Comparison of ENCODE assay signal across 18 cellular contexts in the genomic region with DNA sequence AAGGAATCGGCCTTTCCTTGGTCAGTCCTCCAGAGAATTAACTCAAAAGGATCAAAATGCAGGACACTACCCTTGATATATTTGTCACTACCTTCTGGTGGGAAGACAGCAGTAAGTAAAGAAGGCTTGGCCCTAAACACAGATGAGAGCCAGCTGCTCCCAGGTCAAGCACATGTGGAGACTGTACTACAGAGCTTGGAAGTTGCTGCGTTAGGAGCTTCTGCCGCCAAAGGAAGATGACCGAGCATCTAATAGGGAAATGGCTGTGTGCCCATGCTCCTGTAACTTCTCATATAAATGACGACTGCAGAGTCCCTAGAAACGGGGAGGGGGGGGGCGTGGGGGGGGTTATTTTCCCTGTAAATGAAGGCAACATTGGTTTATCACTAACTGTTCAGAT. TPM values are rescaled to one million over a fixed set of nuclear protein-coding genes. Genes with fewer than 3 reads are reported as not detected.
DNase-seq lines count a peak whose midpoint lies in the region; ATAC-seq, FAIRE-seq and TF ChIP-seq lines count a peak whose summit lies in the region.
"Had no signal": no experiment of that assay in that cellular context is flagged by ENCODE, and none has a peak within 500 bp of the region (broad histone marks: within the 10 kb centered on the region; RNA-seq: fewer than 3 reads in every experiment).

No MANE protein-coding gene starts in this region.

- H3K27ac ChIP-seq in liver (ENCODE audit: low read depth in 1 of 2, low read length in 2 of 2) (peak overlapping the region; percentile 70 to 72), HepG2 (ENCODE audit: extremely low read length, insufficient read depth, low read length) (no peak overlapping the region), gastroesophageal sphincter (peak overlapping the region in 3 of 4 donors; percentile 17 to 38 (median 31)), vagina (peak overlapping the region; percentile 42)

- TF ChIP-seq POLR2A in HepG2 (IDR thresholded peaks at IDR 0.05; ENCODE audit: insufficient read depth in 1 of 2, low read depth in 2 of 2, low read length in 2 of 2) (no peak), gastroesophageal sphincter (IDR thresholded peaks at IDR 0.05) (no peak), vagina (IDR thresholded peaks at IDR 0.05) (no peak)

- no peaks in the 10 kb centered on the region for H3K27me3 Mint-ChIP-seq in nephron (ENCODE audit: low read depth)

- TF ChIP-seq EP300 in HepG2 (IDR thresholded peaks at IDR 0.05; ENCODE audit: low read depth in 2 of 2, low read length in 2 of 2): no peak
- no peak for TF ChIP-seq EP300 in HepG2 (CRISPR knock-in tag; IDR thresholded peaks at IDR 0.05; ENCODE audit: borderline replicate concordance)
- TF ChIP-seq EP300 in gastroesophageal sphincter (IDR thresholded peaks at IDR 0.05): no peak

- no peak overlapping the region for H3K4me3 ChIP-seq in liver (ENCODE audit: low read depth in 1 of 3, low read length in 3 of 3)
- H3K4me3 ChIP-seq in HepG2 (replicated peaks in 1 of 3; ENCODE audit: insufficient read depth in 1 of 3, low read depth in 2 of 3, low read length in 3 of 3): no peak overlapping the region
- no peak overlapping the region for H3K4me3 ChIP-seq in gastroesophageal sphincter
- H3K4me3 ChIP-seq in vagina: no peak overlapping the region
- H3K4me3 ChIP-seq: GM12878, MG63 had no signal

- in situ Hi-C loops in HepG2 (cut with HindIII; ENCODE audit: extremely low pct_ligation_motif_present, low pct_unique_long_range_greater_than_20kb): no loop called here

- peaks cover 45% of the 10 kb centered on the region for H3K4me1 Mint-ChIP-seq in nephron
- H3K4me1 Mint-ChIP-seq: CD14-positive monocyte had no signal

- CTCF ChIA-PET in HepG2 (lab: Yijun Ruan, JAX; ENCODE audit: low intra/inter-chr PET ratio, low total read pairs): no interaction called here

- no peak overlapping the region for H2AFZ ChIP-seq in HepG2 (ENCODE audit: low read length)

- BruUV-seq in HepG2 (replicated peaks; lab: Mats Ljungman, UMichigan): no TSS peak

- POLR2A ChIA-PET in HepG2 (lab: Yijun Ruan, JAX): no interaction called here

- H3K9ac ChIP-seq in liver (ENCODE audit: low read depth in 1 of 2, low read length in 2 of 2): no peak overlapping the region
- no peak overlapping the region for H3K9ac ChIP-seq in HepG2 (ENCODE audit: insufficient read depth, low read depth, low read length)

- DNase-seq in HepG2 (ENCODE audit: low spot score): no peak
- DNase-seq in vagina (ENCODE audit: extremely low spot score in 2 of 2): no peak
- no peak for DNase-seq in HT-29 (ENCODE audit: low spot score)
- DNase-seq in GF-D8 (lab: John Stamatoyannopoulos, UW): no peak
- DNase-seq: Caco-2, MG63, NCI-H187 treated with DMSO at 0.1 percent for 48 hours, NCI-H2171, NCI-H774, SHP77 had no signal

- TF ChIP-seq CTCF in liver (IDR thresholded peaks at IDR 0.05; ENCODE audit: low read depth, low read length, missing input control): no peak
- TF ChIP-seq CTCF in HepG2 (CRISPR knock-in tag; IDR thresholded peaks at IDR 0.05): no peak
- TF ChIP-seq CTCF in gastroesophageal sphincter (IDR thresholded peaks at IDR 0.05): no peak
- TF ChIP-seq CTCF in nephron (IDR thresholded peaks at IDR 0.05; ENCODE audit: unreplicated experiment in 3 of 3): no peak
- TF ChIP-seq CTCF in vagina (IDR thresholded peaks at IDR 0.05): no peak

- no peak overlapping the region for H3K4me3 Mint-ChIP-seq in nephron
- H3K4me3 Mint-ChIP-seq: CD14-positive monocyte had no signal

- H3K4me1 ChIP-seq in liver (ENCODE audit: control insufficient read depth in 4 of 4, insufficient read depth in 4 of 4, low read length in 3 of 4) (peaks cover 3 to 25% (median 10%) of the 10 kb centered on the region in 4 donors), HepG2 (ENCODE audit: insufficient read depth, low read length) (peaks cover under 1% of the 10 kb centered on the region; the same call in 1 of the 2 replicates), gastroesophageal sphincter (peaks cover 0 to 22% (median 0%) of the 10 kb centered on the region in 3 donors), vagina (peaks cover 3% of the 10 kb centered on the region)
- H3K4me1 ChIP-seq: Caco-2 had no signal

- H3K36me3 ChIP-seq in liver (ENCODE audit: control insufficient read depth in 4 of 4, insufficient read depth in 3 of 4, low read depth in 1 of 4, low read length in 3 of 4) (peaks cover 0 to 1% (median 0%) of the 10 kb centered on the region in 4 donors), HepG2 (replicated peaks in 1 of 2; ENCODE audit: control insufficient read depth in 1 of 2, insufficient read depth in 2 of 2, low read length in 2 of 2) (peaks cover 4 to 14% of the 10 kb centered on the region in 2 experiments; a peak in 3 of 5 replicates), gastroesophageal sphincter (peaks cover 0 to 27% of the 10 kb centered on the region in 2 donors), vagina (no peaks in the 10 kb centered on the region)
- H3K36me3 ChIP-seq: MG63 had no signal

- H3K79me2 ChIP-seq in HepG2 (ENCODE audit: insufficient read depth, low read length): no peaks in the 10 kb centered on the region

- no peaks in the 10 kb centered on the region for H3K27me3 ChIP-seq in liver (ENCODE audit: control insufficient read depth in 4 of 4, insufficient read depth in 4 of 4, low read length in 3 of 4)
- no peaks in the 10 kb centered on the region for H3K27me3 ChIP-seq in HepG2 (ENCODE audit: control insufficient read depth in 1 of 2, insufficient read depth in 2 of 2, low read length in 2 of 2)
- no peaks in the 10 kb centered on the region for H3K27me3 ChIP-seq in gastroesophageal sphincter
- no peaks in the 10 kb centered on the region for H3K27me3 ChIP-seq in vagina
- H3K27me3 ChIP-seq: MG63 had no signal

- H3K36me3 Mint-ChIP-seq in nephron (ENCODE audit: low read depth): peaks cover 29% of the 10 kb centered on the region

- no peaks in the 10 kb centered on the region for H3K9me3 ChIP-seq in liver (ENCODE audit: control insufficient read depth in 4 of 4, low read length in 3 of 4)
- H3K9me3 ChIP-seq in HepG2 (ENCODE audit: low read length): no peaks in the 10 kb centered on the region
- H3K9me3 ChIP-seq in gastroesophageal sphincter: no peaks in the 10 kb centered on the region
- no peaks in the 10 kb centered on the region for H3K9me3 ChIP-seq in vagina
- H3K9me3 ChIP-seq: Caco-2, MG63 had no signal

- no peak for ATAC-seq in HepG2
- ATAC-seq in gastroesophageal sphincter: peak; percentile 24
- no peak for ATAC-seq in HG03460 (IDR thresholded peaks at IDR 0.05; ENCODE audit: unreplicated experiment)
- ATAC-seq: GM12878, Panc1 had no signal

- H3K4me2 ChIP-seq in HepG2 (ENCODE audit: low read depth, low read length): no peak overlapping the region

- no peak for TF ChIP-seq RAD21 in liver (IDR thresholded peaks at IDR 0.05)
- TF ChIP-seq RAD21 in HepG2 (CRISPR knock-in tag; IDR thresholded peaks at IDR 0.05): no peak

- no peak for FAIRE-seq in HepG2 (lab: Jason Lieb, UNC)
- FAIRE-seq: GM12878, GM18507 had no signal

- H3K27ac Mint-ChIP-seq in nephron: peak overlapping the region in 2 of 3 experiments; percentile 24 to 39
- H3K27ac Mint-ChIP-seq: CD14-positive monocyte had no signal

- WGBS in liver: 70% methylated on average over 7 of the region's 7 CpGs
- 89% methylated on average over 6 of the region's 7 CpGs for WGBS in HepG2 (ENCODE audit: low lambda C conversion rate)
- WGBS in gastroesophageal sphincter (ENCODE audit: low coverage in 1 of 2), 2 donors: 25 to 83% methylated on average over 1 to 3 of the region's 7 CpGs

- H3K9me3 Mint-ChIP-seq in nephron: no peaks in the 10 kb centered on the region
- H3K9me3 Mint-ChIP-seq: CD14-positive monocyte had no signal

- intact Hi-C loops in HepG2 (cut with micrococcal nuclease; ENCODE audit: unreplicated experiment) (no loop called here), vagina (cut with DNase I) (no loop called here)

- H4K20me1 ChIP-seq in HepG2 (ENCODE audit: insufficient read depth, low read length): no peaks in the 10 kb centered on the region

TF ChIP-seq in liver, 16 proteins besides CTCF, POLR2A, EP300 and RAD21 (continues in another document):
- TF ChIP-seq GABPA (IDR thresholded peaks at IDR 0.05 in 1 of 2, conservative IDR thresholded peaks at IDR 0.05 in 1 of 2): no peak
- TF ChIP-seq JUND (IDR thresholded peaks at IDR 0.05): no peak
- no peak for TF ChIP-seq SP1 (IDR thresholded peaks at IDR 0.05)

TF ChIP-seq in HepG2, 621 proteins besides CTCF, POLR2A, EP300 and RAD21 (continues in another document):
- no peak for TF ChIP-seq ATF7-NPFF (CRISPR knock-in tag; IDR thresholded peaks at IDR 0.05; ENCODE audit: low read depth)
- TF ChIP-seq ZNF879 (CRISPR knock-in tag; IDR thresholded peaks at IDR 0.05): no peak
- no peak for TF ChIP-seq XRCC5 (optimal IDR thresholded peaks at IDR 0.05; ENCODE audit: low read length)

RNA-seq across cellular contexts. Expression of a gene that starts 59.0 kb away (rescaled TPM):
- total RNA-seq in liver (1 to 10 TPM; 1.2 to 3.6 TPM), HepG2 (2016; rRNA removed; fragmentation: Illumina TruSeq; extraction: Trizol) (0.22 and 0.24 TPM in 2 replicates), gastroesophageal sphincter (10 to 100 TPM; 13.2 to 40.2 (median 26.6) TPM), vagina (26.0 TPM)
- polyA plus RNA-seq in liver (1 to 10 TPM; 1.2 to 1.9 TPM), HepG2 (2011; rRNA removed) (0.33 and 0.54 TPM in 2 replicates)
- total RNA-seq in HepG2 (2016; cell fraction: cytosol; rRNA removed; fragmentation: Illumina TruSeq; extraction: Trizol; ENCODE audit: low read depth): 0.09 TPM in 1 of 2 replicates, not detected in the other
- total RNA-seq in HepG2 (2016; cell fraction: insoluble cytoplasmic fraction; rRNA removed; fragmentation: Illumina TruSeq; extraction: Trizol): 0.17 and 0.24 TPM in 2 replicates
- 0.12 and 0.21 TPM in 2 replicates for total RNA-seq in HepG2 (2016; cell fraction: membrane; rRNA removed; fragmentation: Illumina TruSeq; extraction: Trizol)
- 0.47 and 1.1 TPM in 2 replicates for total RNA-seq in HepG2 (2016; cell fraction: nucleus; rRNA removed; fragmentation: Illumina TruSeq; extraction: Trizol)
- 0.18 and 0.35 TPM in 2 replicates for polyA plus RNA-seq in HepG2 (2011; cell fraction: cytosol; rRNA removed)
- polyA plus RNA-seq in HepG2 (2011; cell fraction: nucleus; rRNA removed): 0.38 and 0.55 TPM in 2 replicates
- 0.19 and 0.63 TPM in 2 replicates for polyA plus RNA-seq in HepG2 (2012)
- polyA plus RNA-seq in HepG2 (2016; cell fraction: cytosol; fragmentation: Illumina TruSeq; extraction: Trizol; ENCODE audit: low read depth): 0.01 and 0.31 TPM in 2 replicates
- polyA plus RNA-seq in HepG2 (2016; cell fraction: insoluble cytoplasmic fraction; fragmentation: Illumina TruSeq; extraction: Trizol; ENCODE audit: low read depth): 0.21 and 0.25 TPM in 2 replicates
- 0.03 and 0.16 TPM in 2 replicates for polyA plus RNA-seq in HepG2 (2016; cell fraction: membrane; fragmentation: Illumina TruSeq; extraction: Trizol; ENCODE audit: low read depth)
- 0.69 and 1.5 TPM in 2 replicates for polyA plus RNA-seq in HepG2 (2016; cell fraction: nucleus; fragmentation: Illumina TruSeq; extraction: Trizol; ENCODE audit: insufficient read depth, low read depth)
- polyA minus RNA-seq in HepG2 (2011; rRNA and poly(A)+ RNA removed; ENCODE audit: low replicate concordance): 0.50 and 160 TPM in 2 replicates
- 1.5 and 2.1 TPM in 2 replicates for polyA minus RNA-seq in HepG2 (2011; cell fraction: cytosol; rRNA and poly(A)+ RNA removed)
- polyA minus RNA-seq in HepG2 (2011; cell fraction: nucleus; rRNA and poly(A)+ RNA removed): 0.75 and 1.4 TPM in 2 replicates
- total RNA-seq in HT-29 (2014; rRNA removed; shearing (Covaris generic)): 55.9 and 67.9 TPM in 2 replicates
